ENCODE assay signal across 8 cellular contexts in the genomic region with DNA sequence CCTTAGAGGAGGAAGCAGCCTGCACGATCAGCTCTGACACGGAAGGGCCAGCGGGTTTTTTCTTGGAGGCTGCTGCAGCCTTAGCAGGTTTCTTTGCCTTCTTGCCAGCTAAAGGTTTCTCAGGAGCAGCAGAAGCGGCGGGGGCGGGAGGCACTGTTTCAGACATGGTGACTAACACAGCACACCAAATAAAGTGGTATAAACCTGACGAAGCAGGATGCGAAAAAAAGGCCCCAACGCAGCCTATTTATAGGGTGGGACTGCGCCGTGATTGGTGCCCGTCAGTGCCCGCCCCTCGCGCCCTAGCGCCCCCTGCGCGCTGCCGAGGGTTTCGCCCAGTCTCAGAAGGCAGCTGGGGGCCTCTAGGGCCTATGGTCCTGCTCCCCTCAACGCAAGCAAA. TPM values are rescaled to one million over a fixed set of nuclear protein-coding genes. Genes with fewer than 3 reads are reported as not detected.
DNase-seq lines count a peak whose midpoint lies in the region; TF ChIP-seq lines count a peak whose summit lies in the region.

No MANE protein-coding gene starts in this region.

- WGBS in transverse colon (ENCODE audit: low coverage in 1 of 2), 2 donors = 53 to 59% methylated on average over 3 to 14 of the region's 21 CpGs

- TF ChIP-seq EP300 in transverse colon (IDR thresholded peaks at IDR 0.05; ENCODE audit: low read depth) = no peak

- H3K4me3 ChIP-seq in NB4 (ENCODE audit: low read depth, low read length) = no peak overlapping the region
- H3K4me3 ChIP-seq in transverse colon = peak overlapping the region in 3 of 4 donors; percentile 17 to 30 (median 21)

- DNase-seq in NB4 (ENCODE audit: low read depth) (peak; percentile 43), germinal center (ENCODE audit: low spot score) (peak; percentile 75), posterior cingulate gyrus (peak; percentile 32 to 96 (median 78)), transverse colon (peak; percentile 42), NK-92 (lab: John Stamatoyannopoulos, UW; ENCODE audit: unreplicated experiment) (no peak), cerebellar nuclear complex (lab: John Stamatoyannopoulos, UW) (no peak)
- peak; percentile 64 for DNase-seq in activated gamma-delta T cell treated with anti-CD3 and anti-CD28 coated beads, Interleukin-2, amount 50 U/mL, for 16 hours (ENCODE audit: low read depth)
- DNase-seq in NK-92 treated with Interleukin-12 subunit alpha and Interleukin-12 subunit beta, amount 100 ng/mL, for 24 hours (lab: John Stamatoyannopoulos, UW) = no peak

- TF ChIP-seq POLR2A in NB4 (IDR thresholded peaks at IDR 0.05; ENCODE audit: extremely low read depth, insufficient read length) (no peak), transverse colon (IDR thresholded peaks at IDR 0.05) (no peak)

- H3K27ac ChIP-seq in transverse colon = peak overlapping the region; percentile 27 to 78 (median 64)

- no peaks in the 10 kb centered on the region for H3K27me3 ChIP-seq in transverse colon

- TF ChIP-seq CTCF in NB4 (IDR thresholded peaks at IDR 0.05; ENCODE audit: low read depth, low read length) (no peak), transverse colon (IDR thresholded peaks at IDR 0.05) (no peak)

- H3K9me3 ChIP-seq in transverse colon = no peaks in the 10 kb centered on the region

- intact Hi-C loops in posterior cingulate gyrus (cut with DNase I) (no loop called here), transverse colon (cut with DNase I; ENCODE audit: low total_unique reads) (no loop called here)

- in situ Hi-C loops in transverse colon (cut with MboI; ENCODE audit: low pct_ligation_motif_present in 1 of 4, low pct_unique_long_range_greater_than_20kb in 1 of 4, low sequenced_read_pairs in 3 of 4) = no loop called here

- H3K4me1 ChIP-seq in transverse colon = peaks cover 0 to 6% (median 3%) of the 10 kb centered on the region in 4 donors

- no peaks in the 10 kb centered on the region for H3K36me3 ChIP-seq in transverse colon

RNA-seq across cellular contexts. Expression of a gene that starts 55.0 kb away (rescaled TPM):
- total RNA-seq in transverse colon = 10 to 100 TPM in 2 of 4 donors, 1 to 10 TPM in 2; 9.4 to 14.4 (median 9.9) TPM

Comparison
In these comparisons a context has a peak if more than half of its experiments do, and no peak if none do; other contexts are left out.
1. DNase-seq: peak in NB4 (single experiment), activated gamma-delta T cell treated with anti-CD3 and anti-CD28 coated beads, Interleukin-2, amount 50 U/mL, for 16 hours (single experiment), germinal center (single experiment), posterior cingulate gyrus (10 of 10) and transverse colon (single experiment); none in NK-92 treated with Interleukin-12 subunit alpha and Interleukin-12 subunit beta, amount 100 ng/mL, for 24 hours (single experiment), NK-92 (single experiment) and cerebellar nuclear complex (0 of 2).